Comparison of ENCODE assay signal across 10 cellular contexts in genomic region chr13:110507678-110508381, GRCh38. TPM values are rescaled to one million over a fixed set of nuclear protein-coding genes. Genes with fewer than 3 reads are reported as not detected.
DNase-seq lines count a peak whose midpoint lies in the region; ATAC-seq, FAIRE-seq and TF ChIP-seq lines count a peak whose summit lies in the region.
"Had no signal": no experiment of that assay in that cellular context is flagged by ENCODE, and none has a peak within 500 bp of the region (broad histone marks: within the 10 kb centered on the region; RNA-seq: fewer than 3 reads in every experiment).

No MANE protein-coding gene starts in this region.

- H3K9me3 ChIP-seq in HepG2 (ENCODE audit: low read length) (no peaks in the 10 kb centered on the region), subcutaneous abdominal adipose tissue (ENCODE audit: control insufficient read depth in 5 of 5, low read length in 5 of 5) (no peaks in the 10 kb centered on the region), testis (no peaks in the 10 kb centered on the region)

- H3K79me2 ChIP-seq in HepG2 (ENCODE audit: insufficient read depth, low read length), result no peaks in the 10 kb centered on the region

- H3K4me3 ChIP-seq in cardiac fibroblast (replicated peaks in 1 of 2; ENCODE audit: low read depth in 2 of 2, low read length in 2 of 2) (no peak overlapping the region), HepG2 (replicated peaks in 1 of 3; ENCODE audit: insufficient read depth in 1 of 3, low read depth in 2 of 3, low read length in 3 of 3) (no peak overlapping the region), subcutaneous abdominal adipose tissue (ENCODE audit: low read depth in 1 of 5, low read length in 5 of 5) (peak overlapping the region in 2 of 5 donors; percentile 17), testis (no peak overlapping the region)

- H3K27ac ChIP-seq in HepG2 (ENCODE audit: extremely low read length, insufficient read depth, low read length) (no peak overlapping the region), subcutaneous abdominal adipose tissue (ENCODE audit: low read depth, low read length) (peak overlapping the region; percentile 78), testis (peak overlapping the region in 1 of 2 donors; percentile 41)

- POLR2A ChIA-PET in HepG2 (lab: Yijun Ruan, JAX), result no interaction called here

- intact Hi-C loops in HepG2 (cut with micrococcal nuclease; ENCODE audit: unreplicated experiment), result no loop called here
- intact Hi-C loops in testis (cut with DNase I; ENCODE audit: low total_unique reads), result no loop called here

- TF ChIP-seq CTCF in cardiac fibroblast (IDR thresholded peaks at IDR 0.05; ENCODE audit: low read depth, low read length) (peak; percentile 8), HepG2 (CRISPR knock-in tag; IDR thresholded peaks at IDR 0.05) (no peak), testis (IDR thresholded peaks at IDR 0.05) (no peak)

- peak; percentile 21; the same call in 1 of the 2 replicates for TF ChIP-seq RAD21 in Ishikawa (IDR thresholded peaks at IDR 0.05; ENCODE audit: low read depth)
- no peak for TF ChIP-seq RAD21 in HepG2 (CRISPR knock-in tag; IDR thresholded peaks at IDR 0.05)

- no peak overlapping the region for H3K4me2 ChIP-seq in HepG2 (ENCODE audit: low read depth, low read length)

- in situ Hi-C loops in HepG2 (cut with HindIII; ENCODE audit: extremely low pct_ligation_motif_present, low pct_unique_long_range_greater_than_20kb), result no loop called here

- H3K27me3 ChIP-seq in HepG2 (ENCODE audit: control insufficient read depth in 1 of 2, insufficient read depth in 2 of 2, low read length in 2 of 2) (no peaks in the 10 kb centered on the region), subcutaneous abdominal adipose tissue (ENCODE audit: control insufficient read depth in 5 of 5, insufficient read depth in 4 of 5, low read length in 5 of 5) (no peaks in the 10 kb centered on the region), testis (no peaks in the 10 kb centered on the region)

- H4K20me1 ChIP-seq in HepG2 (ENCODE audit: insufficient read depth, low read length), result no peaks in the 10 kb centered on the region

- no peak for TF ChIP-seq EP300 in Ishikawa (IDR thresholded peaks at IDR 0.05; ENCODE audit: borderline replicate concordance)
- TF ChIP-seq EP300 in HepG2 (IDR thresholded peaks at IDR 0.05; ENCODE audit: low read depth in 2 of 2, low read length in 2 of 2), result no peak
- no peak for TF ChIP-seq EP300 in HepG2 (CRISPR knock-in tag; IDR thresholded peaks at IDR 0.05; ENCODE audit: borderline replicate concordance)

- ATAC-seq in HepG2 (peak; percentile 14; the same call in 2 of the 3 replicates), HG02852 (IDR thresholded peaks at IDR 0.05; ENCODE audit: unreplicated experiment) (no peak)
- ATAC-seq: activated T-helper 17 cell treated with anti-CD3 and anti-CD28 coated beads, Interleukin-2, amount 50 U/mL, for 72 hours had no signal

- CTCF ChIA-PET in HepG2 (lab: Yijun Ruan, JAX; ENCODE audit: low intra/inter-chr PET ratio, low total read pairs), result no interaction called here

- H3K36me3 ChIP-seq in HepG2 (replicated peaks in 1 of 2; ENCODE audit: control insufficient read depth in 1 of 2, insufficient read depth in 2 of 2, low read length in 2 of 2) (no peaks in the 10 kb centered on the region), subcutaneous abdominal adipose tissue (ENCODE audit: control insufficient read depth in 5 of 5, insufficient read depth in 5 of 5, low read length in 5 of 5) (peaks cover 4 to 95% (median 90%) of the 10 kb centered on the region in 5 donors), testis (ENCODE audit: low read depth, missing control alignments) (no peaks in the 10 kb centered on the region)

- over 99% methylated on average over 15 of the region's 23 CpGs for WGBS in HepG2 (ENCODE audit: low lambda C conversion rate)
- WGBS in testis, 2 donors, result 92 to 96% methylated on average over 5 to 23 of the region's 23 CpGs

- BruUV-seq in HepG2 (replicated peaks; lab: Mats Ljungman, UMichigan), result no TSS peak

- no peak for DNase-seq in cardiac fibroblast (ENCODE audit: low read depth in 2 of 2)
- no peak for DNase-seq in HepG2 (ENCODE audit: low spot score)
- DNase-seq in activated CD4-positive, alpha-beta T cell treated with anti-CD3 and anti-CD28 coated beads, Interleukin-2, amount 50 U/mL, for 1 hour, result no peak
- no peak for DNase-seq in stimulated activated CD8-positive, alpha-beta memory T cell treated with anti-CD3 and anti-CD28 coated beads, Interleukin-4, amount 100 ng/mL, for 48 hours
- DNase-seq in testis, result no peak
- DNase-seq: stimulated activated naive B cell treated with anti-CD40 and anti-IgM and Interleukin-4, amounts not matched to agents 10 μg/mL and 1 μg/mL and 100 μg/mL, for 72 hours had no signal

- H3K4me1 ChIP-seq in HepG2 (ENCODE audit: insufficient read depth, low read length) (peaks cover 41% of the 10 kb centered on the region), subcutaneous abdominal adipose tissue (ENCODE audit: control insufficient read depth in 5 of 5, insufficient read depth in 5 of 5, low read length in 5 of 5) (peaks cover 16 to 60% (median 49%) of the 10 kb centered on the region in 5 donors), testis (peaks cover 19% of the 10 kb centered on the region)

- H2AFZ ChIP-seq in HepG2 (ENCODE audit: low read length), result no peak overlapping the region

- no peak overlapping the region for H3K9ac ChIP-seq in HepG2 (ENCODE audit: insufficient read depth, low read depth, low read length)
- no peak overlapping the region for H3K9ac ChIP-seq in subcutaneous abdominal adipose tissue (ENCODE audit: low read length in 5 of 5)

- no peak for TF ChIP-seq POLR2A in HepG2 (IDR thresholded peaks at IDR 0.05; ENCODE audit: insufficient read depth in 1 of 2, low read depth in 2 of 2, low read length in 2 of 2)
- TF ChIP-seq POLR2A in testis (IDR thresholded peaks at IDR 0.05), result no peak

- FAIRE-seq in HepG2 (lab: Jason Lieb, UNC), result no peak

TF ChIP-seq in Ishikawa, 13 proteins besides CTCF, POLR2A, EP300 and RAD21:
- TF ChIP-seq CEBPB (IDR thresholded peaks at IDR 0.05), result no peak
- TF ChIP-seq TAF1 (IDR thresholded peaks at IDR 0.05; ENCODE audit: low read depth), result no peak

TF ChIP-seq in HepG2, 621 proteins besides CTCF, POLR2A, EP300 and RAD21 (continues in another document):
- no peak for TF ChIP-seq ONECUT2 (CRISPR knock-in tag; IDR thresholded peaks at IDR 0.05)
- TF ChIP-seq ARID4A (CRISPR knock-in tag; IDR thresholded peaks at IDR 0.05; ENCODE audit: borderline replicate concordance), result no peak

RNA-seq across cellular contexts. Expression of gene RAB20, which starts 53.7 kb away (rescaled TPM):
- total RNA-seq in HepG2 (2016; rRNA removed; fragmentation: Illumina TruSeq; extraction: Trizol), result 15.2 and 15.6 TPM in 2 replicates
- 5.8 and 6.2 TPM in 2 replicates for total RNA-seq in HepG2 (2016; cell fraction: cytosol; rRNA removed; fragmentation: Illumina TruSeq; extraction: Trizol; ENCODE audit: low read depth)
- total RNA-seq in HepG2 (2016; cell fraction: insoluble cytoplasmic fraction; rRNA removed; fragmentation: Illumina TruSeq; extraction: Trizol), result 13.5 and 15.3 TPM in 2 replicates
- 12.0 and 13.1 TPM in 2 replicates for total RNA-seq in HepG2 (2016; cell fraction: membrane; rRNA removed; fragmentation: Illumina TruSeq; extraction: Trizol)
- 6.5 and 7.9 TPM in 2 replicates for total RNA-seq in HepG2 (2016; cell fraction: nucleus; rRNA removed; fragmentation: Illumina TruSeq; extraction: Trizol)
- polyA plus RNA-seq in HepG2 (2011; rRNA removed), result 27.3 and 30.5 TPM in 2 replicates
- 28.4 and 39.0 TPM in 2 replicates for polyA plus RNA-seq in HepG2 (2011; cell fraction: cytosol; rRNA removed)
- 12.0 and 13.8 TPM in 2 replicates for polyA plus RNA-seq in HepG2 (2011; cell fraction: nucleus; rRNA removed)
- polyA plus RNA-seq in HepG2 (2012), result 14.6 and 20.9 TPM in 2 replicates
- polyA plus RNA-seq in HepG2 (2016; cell fraction: cytosol; fragmentation: Illumina TruSeq; extraction: Trizol; ENCODE audit: low read depth), result 4.5 and 5.9 TPM in 2 replicates
- polyA plus RNA-seq in HepG2 (2016; cell fraction: insoluble cytoplasmic fraction; fragmentation: Illumina TruSeq; extraction: Trizol; ENCODE audit: low read depth), result 13.3 and 15.2 TPM in 2 replicates
- 7.5 and 8.5 TPM in 2 replicates for polyA plus RNA-seq in HepG2 (2016; cell fraction: membrane; fragmentation: Illumina TruSeq; extraction: Trizol; ENCODE audit: low read depth)
- polyA plus RNA-seq in HepG2 (2016; cell fraction: nucleus; fragmentation: Illumina TruSeq; extraction: Trizol; ENCODE audit: insufficient read depth, low read depth), result 9.6 and 9.8 TPM in 2 replicates
- polyA minus RNA-seq in HepG2 (2011; rRNA and poly(A)+ RNA removed; ENCODE audit: low replicate concordance), result 7.5 and 23.0 TPM in 2 replicates
- polyA minus RNA-seq in HepG2 (2011; cell fraction: cytosol; rRNA and poly(A)+ RNA removed), result 12.6 and 15.1 TPM in 2 replicates
- polyA minus RNA-seq in HepG2 (2011; cell fraction: nucleus; rRNA and poly(A)+ RNA removed), result 8.2 TPM in 2 replicates
- 10 to 100 TPM; 27.2 to 41.1 TPM for total RNA-seq in testis
- polyA plus RNA-seq in testis (ENCODE audit: insufficient read depth, low read depth, low replicate concordance), result 22.0 TPM
